35 cellular contexts compared by ENCODE assay signal in the genomic region with DNA sequence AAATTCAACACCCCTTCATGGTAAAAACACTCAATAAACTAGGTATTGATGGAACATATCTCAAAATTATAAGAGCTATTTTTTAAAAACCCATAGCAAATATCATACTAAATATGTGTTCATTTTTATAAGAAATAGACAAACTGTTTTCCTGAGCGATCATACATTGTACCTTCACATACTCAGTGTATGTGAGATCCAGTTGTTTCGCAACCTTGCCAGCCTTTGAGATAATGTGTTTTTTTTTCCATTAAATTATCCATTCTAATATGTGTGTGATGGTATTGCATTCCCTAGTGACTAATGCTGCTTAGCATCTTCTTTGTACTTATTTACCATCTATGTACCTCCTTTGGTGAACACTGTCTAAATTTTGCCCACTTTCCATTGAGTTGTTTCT. TPM values are rescaled to one million over a fixed set of nuclear protein-coding genes. Genes with fewer than 3 reads are reported as not detected.
"Had no signal": no experiment of that assay in that cellular context is flagged by ENCODE, and none has a peak within 500 bp of the region (broad histone marks: within the 10 kb centered on the region; RNA-seq: fewer than 3 reads in every experiment).

No MANE protein-coding gene starts in this region.

- H3K4me3 ChIP-seq: adrenal gland, ascending aorta, breast epithelium, cardiac muscle cell, esophagus muscularis mucosa had no signal

- H3K9me3 Mint-ChIP-seq: activated T-helper 1 cell treated with anti-CD3 and anti-CD28 coated beads, Interleukin-12 subunit alpha, Interleukin-12 subunit beta, Interleukin-2, Interleukin-4 antibody, amounts not matched to agents 30 ng/mL and 10 ng/mL and 1 ng/mL, durations not matched to agents 14 hours and 24 hours and 36 hours; T-helper 2 cell treated with Interferon-gamma antibody and Interleukin-4, amounts not matched to agents 5 μg/mL and 100 μg/mL, for 36 hours had no signal

- H3K9me3 ChIP-seq: adrenal gland, ascending aorta, esophagus muscularis mucosa had no signal

- H3K36me3 ChIP-seq: adrenal gland, ascending aorta, breast epithelium, cardiac muscle cell had no signal

- FAIRE-seq: colon had no signal

- H3K4me1 ChIP-seq: adrenal gland, ascending aorta, breast epithelium, esophagus muscularis mucosa had no signal

- H3K36me3 Mint-ChIP-seq: activated CD8-positive, alpha-beta memory T cell treated with anti-CD3 and anti-CD28 coated beads, Interleukin-2, amount 10 ng/mL, durations not matched to agents 7 days and 5 days; activated naive CD8-positive, alpha-beta T cell treated with anti-CD3 and anti-CD28 coated beads for 36 hours had no signal

- H3K27ac ChIP-seq: adrenal gland, ascending aorta, breast epithelium, cardiac muscle cell, esophagus muscularis mucosa had no signal

- H3K27ac Mint-ChIP-seq: activated CD8-positive, alpha-beta memory T cell treated with anti-CD3 and anti-CD28 coated beads, Interleukin-2, amount 10 ng/mL, durations not matched to agents 7 days and 5 days; activated CD8-positive, alpha-beta T cell treated with anti-CD3 and anti-CD28 coated beads, Interleukin-2, amount 10 ng/mL, durations not matched to agents 7 days and 5 days; activated naive CD4-positive, alpha-beta T cell treated with anti-CD3 and anti-CD28 coated beads for 36 hours; activated naive CD4-positive, alpha-beta T cell treated with anti-CD3 and anti-CD28 coated beads, Interleukin-2, amount 50 U/mL, for 24 hours; activated naive CD8-positive, alpha-beta T cell treated with anti-CD3 and anti-CD28 coated beads for 36 hours; activated naive CD8-positive, alpha-beta T cell treated with anti-CD3 and anti-CD28 coated beads, Interleukin-2, amount 50 U/mL, for 24 hours; activated T-helper 1 cell treated with anti-CD3 and anti-CD28 coated beads, Interleukin-12 subunit alpha, Interleukin-12 subunit beta, Interleukin-2, Interleukin-4 antibody, amounts not matched to agents 30 ng/mL and 10 ng/mL and 1 ng/mL, durations not matched to agents 14 hours and 24 hours and 36 hours; activated T-helper 2 cell treated with anti-CD3 and anti-CD28 coated beads, Interferon-gamma antibody, Interleukin-2, Interleukin-4, amounts not matched to agents 10 μg/mL and 5 μg/mL and 100 μg/mL, durations not matched to agents 14 hours and 24 hours and 36 hours; brain; effector memory CD8-positive, alpha-beta T cell; T-helper 17 cell; T-helper 2 cell treated with Interferon-gamma antibody and Interleukin-4, amounts not matched to agents 5 μg/mL and 100 μg/mL, for 36 hours had no signal

- H3K4me3 Mint-ChIP-seq: activated CD8-positive, alpha-beta memory T cell treated with anti-CD3 and anti-CD28 coated beads, Interleukin-2, amount 10 ng/mL, durations not matched to agents 7 days and 5 days; activated CD8-positive, alpha-beta T cell treated with anti-CD3 and anti-CD28 coated beads, Interleukin-2, amount 10 ng/mL, durations not matched to agents 7 days and 5 days; activated naive CD4-positive, alpha-beta T cell treated with anti-CD3 and anti-CD28 coated beads for 36 hours; activated naive CD4-positive, alpha-beta T cell treated with anti-CD3 and anti-CD28 coated beads, Interleukin-2, amount 50 U/mL, for 24 hours; activated naive CD8-positive, alpha-beta T cell treated with anti-CD3 and anti-CD28 coated beads for 36 hours; activated naive CD8-positive, alpha-beta T cell treated with anti-CD3 and anti-CD28 coated beads, Interleukin-2, amount 50 U/mL, for 24 hours; activated T-helper 1 cell treated with anti-CD3 and anti-CD28 coated beads, Interleukin-12 subunit alpha, Interleukin-12 subunit beta, Interleukin-2, Interleukin-4 antibody, amounts not matched to agents 30 ng/mL and 10 ng/mL and 1 ng/mL, durations not matched to agents 14 hours and 24 hours and 36 hours; brain; central memory CD8-positive, alpha-beta T cell; effector memory CD8-positive, alpha-beta T cell; T-helper 17 cell; T-helper 2 cell treated with Interferon-gamma antibody and Interleukin-4, amounts not matched to agents 5 μg/mL and 100 μg/mL, for 36 hours had no signal

- H3K4me1 Mint-ChIP-seq: activated CD8-positive, alpha-beta memory T cell treated with anti-CD3 and anti-CD28 coated beads, Interleukin-2, amount 10 ng/mL, durations not matched to agents 7 days and 5 days; activated naive CD4-positive, alpha-beta T cell treated with anti-CD3 and anti-CD28 coated beads, Interleukin-2, amount 50 U/mL, for 24 hours; activated naive CD8-positive, alpha-beta T cell treated with anti-CD3 and anti-CD28 coated beads for 36 hours; activated naive CD8-positive, alpha-beta T cell treated with anti-CD3 and anti-CD28 coated beads, Interleukin-2, amount 50 U/mL, for 24 hours; brain; central memory CD8-positive, alpha-beta T cell; T-helper 17 cell had no signal

- ATAC-seq: activated CD8-positive, alpha-beta memory T cell treated with anti-CD3 and anti-CD28 coated beads, Interleukin-2, amount 10 ng/mL, durations not matched to agents 7 days and 5 days; activated CD8-positive, alpha-beta T cell treated with anti-CD3 and anti-CD28 coated beads, Interleukin-2, amount 10 ng/mL, durations not matched to agents 7 days and 5 days; activated naive CD8-positive, alpha-beta T cell treated with anti-CD3 and anti-CD28 coated beads, Interleukin-2, amount 50 U/mL, for 24 hours; effector memory CD8-positive, alpha-beta T cell; T-helper 17 cell had no signal

- H3K27me3 ChIP-seq: adrenal gland, ascending aorta, breast epithelium, cardiac muscle cell, esophagus muscularis mucosa had no signal

- H3K27me3 Mint-ChIP-seq: activated CD8-positive, alpha-beta memory T cell treated with anti-CD3 and anti-CD28 coated beads, Interleukin-2, amount 10 ng/mL, durations not matched to agents 7 days and 5 days; activated naive CD8-positive, alpha-beta T cell treated with anti-CD3 and anti-CD28 coated beads, Interleukin-2, amount 50 U/mL, for 24 hours; brain; central memory CD8-positive, alpha-beta T cell; effector memory CD8-positive, alpha-beta T cell; T-helper 17 cell had no signal

- DNase-seq: activated CD4-positive, alpha-beta T cell treated with anti-CD3 and anti-CD28 coated beads for 1 hour; activated CD4-positive, alpha-beta T cell treated with anti-CD3 and anti-CD28 coated beads for 4 hours; activated CD4-positive, alpha-beta T cell treated with anti-CD3 and anti-CD28 coated beads, Interleukin-2, amount 50 U/mL, for 1 hour; activated CD4-positive, alpha-beta T cell treated with anti-CD3 and anti-CD28 coated beads, Interleukin-2, amount 50 U/mL, for 48 hours; activated CD8-positive, alpha-beta memory T cell treated with anti-CD3 and anti-CD28 coated beads, Interleukin-2, amount 10 ng/mL, durations not matched to agents 7 days and 5 days; activated CD8-positive, alpha-beta memory T cell treated with anti-CD3 and anti-CD28 coated beads, Interleukin-2, amount 50 U/mL, for 4 hours; activated CD8-positive, alpha-beta T cell treated with anti-CD3 and anti-CD28 coated beads, Interleukin-2, amount 10 ng/mL, durations not matched to agents 7 days and 5 days; activated effector memory CD4-positive, alpha-beta T cell treated with anti-CD3 and anti-CD28 coated beads, Interleukin-2, amount 50 U/mL, for 16 hours; activated naive CD4-positive, alpha-beta T cell treated with anti-CD3 and anti-CD28 coated beads for 36 hours; activated naive CD8-positive, alpha-beta T cell treated with anti-CD3 and anti-CD28 coated beads for 36 hours; activated naive CD8-positive, alpha-beta T cell treated with anti-CD3 and anti-CD28 coated beads, Interleukin-2, amount 50 U/mL, for 24 hours; activated T-cell treated with anti-CD3 and anti-CD28 coated beads, Interleukin-2, amount 50 U/mL, for 1 hour; activated T-cell treated with anti-CD3 and anti-CD28 coated beads, Interleukin-2, amount 50 U/mL, for 48 hours; adrenal gland; cortex of kidney; dermis blood vessel endothelial cell; effector CD4-positive, alpha-beta T cell; effector memory CD8-positive, alpha-beta T cell; erythroblast; foreskin melanocyte; head of caudate nucleus; T-helper 1 cell; T-helper 17 cell; T1000 had no signal

RNA-seq across cellular contexts. Expression of a gene that starts 47.1 kb away (rescaled TPM):
- total RNA-seq: activated naive CD4-positive, alpha-beta T cell treated with anti-CD3 and anti-CD28 coated beads for 36 hours had no signal
